ENCODE assay signal across 8 cellular contexts in genomic region chr18:47149457-47150028, GRCh38. TPM values are rescaled to one million over a fixed set of nuclear protein-coding genes. Genes with fewer than 3 reads are reported as not detected.
DNase-seq lines count a peak whose midpoint lies in the region; ATAC-seq and TF ChIP-seq lines count a peak whose summit lies in the region.

No MANE protein-coding gene starts in this region.

- peaks cover 12% of the 10 kb centered on the region; the same call in 1 of the 2 replicates for H3K36me3 ChIP-seq in Loucy (ENCODE audit: insufficient read depth, low read length)
- no peaks in the 10 kb centered on the region for H3K36me3 ChIP-seq in brain microvascular endothelial cell (replicated peaks)
- peaks cover 0 to 12% of the 10 kb centered on the region in 2 donors for H3K36me3 ChIP-seq in left lung
- no peaks in the 10 kb centered on the region for H3K36me3 ChIP-seq in testis (ENCODE audit: low read depth, missing control alignments)

- H3F3A ChIP-seq in Loucy (ENCODE audit: low read depth): no peaks in the 10 kb centered on the region

- no peak for TF ChIP-seq POLR2A in testis (IDR thresholded peaks at IDR 0.05)

- intact Hi-C loops in left lung (cut with DNase I) (no loop called here), testis (cut with DNase I; ENCODE audit: low total_unique reads) (no loop called here)

- H3K4me2 ChIP-seq in Loucy (ENCODE audit: low read depth, low read length, poor library complexity, severe bottlenecking): peak overlapping the region; percentile 92

- H3K4me3 ChIP-seq in Loucy (ENCODE audit: low read length, poor library complexity, severe bottlenecking) (peak overlapping the region; percentile 87), brain microvascular endothelial cell (ENCODE audit: low read depth, low read length) (peak overlapping the region; percentile 71), left lung (peak overlapping the region; percentile 62 to 76), testis (peak overlapping the region; percentile 64 to 70)

- H3K27ac ChIP-seq in brain microvascular endothelial cell: peak overlapping the region; percentile 82
- peak overlapping the region; percentile 92 to 95 for H3K27ac ChIP-seq in left lung
- peak overlapping the region; percentile 79 to 84 for H3K27ac ChIP-seq in testis

- no peaks in the 10 kb centered on the region for H3K9me2 ChIP-seq in Loucy (replicated peaks; ENCODE audit: low read depth, low read length)

- ATAC-seq in left lung (peak; percentile 13), GM18517 (IDR thresholded peaks at IDR 0.05; ENCODE audit: unreplicated experiment) (no peak)

- H3K4me1 ChIP-seq in Loucy (ENCODE audit: insufficient read depth, low read length, poor library complexity, severe bottlenecking): peaks cover 43% of the 10 kb centered on the region
- H3K4me1 ChIP-seq in left lung: peaks cover 8 to 28% of the 10 kb centered on the region in 2 donors
- peaks cover 14% of the 10 kb centered on the region for H3K4me1 ChIP-seq in testis

- H2AFZ ChIP-seq in Loucy (ENCODE audit: low read length): peak overlapping the region; percentile 95

- H4K20me1 ChIP-seq in Loucy (ENCODE audit: insufficient read depth, low read length, poor library complexity, severe bottlenecking): peaks cover 4% of the 10 kb centered on the region

- no peaks in the 10 kb centered on the region for H3K27me3 ChIP-seq in Loucy (ENCODE audit: insufficient read depth, low read length, poor library complexity, severe bottlenecking)
- no peaks in the 10 kb centered on the region for H3K27me3 ChIP-seq in brain microvascular endothelial cell (replicated peaks)
- H3K27me3 ChIP-seq in left lung: no peaks in the 10 kb centered on the region
- H3K27me3 ChIP-seq in testis: no peaks in the 10 kb centered on the region

- DNase-seq in EH (ENCODE audit: low read depth) (peak; percentile 27), brain microvascular endothelial cell (peak; percentile 1), left lung (no peak), testis (peak; percentile 18), cerebellum (ENCODE audit: low spot score) (no peak), GM10266 (ENCODE audit: extremely low spot score) (no peak)

- peaks cover 54% of the 10 kb centered on the region for H3K79me2 ChIP-seq in Loucy (ENCODE audit: insufficient read depth, low read length)

- H3K9me3 ChIP-seq in Loucy (ENCODE audit: insufficient read depth, low read depth, low read length) (no peaks in the 10 kb centered on the region), left lung (no peaks in the 10 kb centered on the region), testis (no peaks in the 10 kb centered on the region)

- in situ Hi-C loops in brain microvascular endothelial cell (cut with HindIII; ENCODE audit: low pct_ligation_motif_present, low sequenced_read_pairs): no loop called here

- 8 to 14% methylated on average over 12 of the region's 12 CpGs for WGBS in testis, 2 donors

- H3K9ac ChIP-seq in Loucy (ENCODE audit: low read depth, low read length, poor library complexity, severe bottlenecking): peak overlapping the region; percentile 82

- TF ChIP-seq CTCF in Loucy (conservative IDR thresholded peaks at IDR 0.05; ENCODE audit: low read length) (no peak), brain microvascular endothelial cell (IDR thresholded peaks at IDR 0.05; ENCODE audit: low read depth, low read length, missing control alignments) (no peak), left lung (IDR thresholded peaks at IDR 0.05) (no peak), testis (IDR thresholded peaks at IDR 0.05) (no peak), GM10266 (IDR thresholded peaks at IDR 0.05; ENCODE audit: control insufficient read depth, insufficient read depth, low read depth, missing control alignments) (no peak)

RNA-seq across cellular contexts. Expression of gene HDHD2, which starts 0.8 kb away (rescaled TPM):
- 10 to 100 TPM; 35.9 to 38.9 TPM for total RNA-seq in left lung
- 10 to 100 TPM; 39.8 to 40.4 TPM for total RNA-seq in testis
- 32.3 TPM for polyA plus RNA-seq in testis (ENCODE audit: insufficient read depth, low read depth, low replicate concordance)
- total RNA-seq in cerebellum: 37.6 TPM

RNA-seq across cellular contexts. Expression of gene IER3IP1, which starts 26.6 kb away (rescaled TPM):
- total RNA-seq in left lung: 10 to 100 TPM; 14.6 to 17.4 TPM
- 10 to 100 TPM; 12.3 to 14.2 TPM for total RNA-seq in testis
- 15.9 TPM for polyA plus RNA-seq in testis (ENCODE audit: insufficient read depth, low read depth, low replicate concordance)
- 20.2 TPM for total RNA-seq in cerebellum

Comparison
In these comparisons a context has a peak if more than half of its experiments do, and no peak if none do; other contexts are left out.
1. DNase-seq: peak in EH (single experiment), brain microvascular endothelial cell (single experiment) and testis (single experiment); none in left lung (0 of 2), cerebellum (single experiment) and GM10266 (single experiment).
2. Peak in every context shown above with its lines, with median percentiles within 50 percentile points of each other: H3K4me3 ChIP-seq and H3K27ac ChIP-seq.